In genomic region chr2:236802862-236803261, GRCh38 we compare ENCODE assay signal across 31 cellular contexts.
"Had no signal": no experiment of that assay in that cellular context is flagged by ENCODE, and none has a peak within 500 bp of the region (broad histone marks: within the 10 kb centered on the region; RNA-seq: fewer than 3 reads in every experiment).

No MANE protein-coding gene starts in this region.

- DNase-seq: activated B cell treated with CpG ODN at 0.5 μM for 24 hours; activated CD4-positive, alpha-beta memory T cell treated with anti-CD3 and anti-CD28 coated beads for 36 hours; activated CD4-positive, alpha-beta T cell treated with anti-CD3 and anti-CD28 coated beads for 4 hours; activated CD4-positive, alpha-beta T cell treated with anti-CD3 and anti-CD28 coated beads, Interleukin-2, amount 10 ng/mL, durations not matched to agents 24 days and 14 days; activated CD4-positive, alpha-beta T cell treated with anti-CD3 and anti-CD28 coated beads, Interleukin-2, amount 50 U/mL, for 1 hour; activated CD4-positive, alpha-beta T cell treated with anti-CD3 and anti-CD28 coated beads, Interleukin-2, amount 50 U/mL, for 4 hours; activated CD4-positive, CD25-positive, alpha-beta regulatory T cell treated with anti-CD3 and anti-CD28 coated beads, Interleukin-2, amount 50 U/mL, for 72 hours; activated CD8-positive, alpha-beta memory T cell treated with anti-CD3 and anti-CD28 coated beads, Interleukin-2, amount 50 U/mL, for 4 hours; activated CD8-positive, alpha-beta T cell treated with anti-CD3 and anti-CD28 coated beads for 36 hours; activated effector memory CD4-positive, alpha-beta T cell treated with anti-CD3 and anti-CD28 coated beads, Interleukin-2, amount 50 U/mL, for 16 hours; activated gamma-delta T cell treated with Interleukin-2 at 50 U/mL for 16 hours; activated naive CD4-positive, alpha-beta T cell; activated naive CD4-positive, alpha-beta T cell treated with anti-CD3 and anti-CD28 coated beads for 36 hours; activated naive CD4-positive, alpha-beta T cell treated with anti-CD3 and anti-CD28 coated beads, Interleukin-2, amount 50 U/mL, for 16 hours; activated naive CD8-positive, alpha-beta T cell treated with anti-CD3 and anti-CD28 coated beads, Interleukin-2, amount 10 ng/mL, durations not matched to agents 7 days and 5 days; activated naive CD8-positive, alpha-beta T cell treated with anti-CD3 and anti-CD28 coated beads, Interleukin-2, amount 50 U/mL, for 24 hours; activated T-cell treated with anti-CD3 and anti-CD28 coated beads for 4 hours; activated T-cell treated with anti-CD3 and anti-CD28 coated beads, Interleukin-2, amount 50 U/mL, for 1 hour; activated T-cell treated with anti-CD3 and anti-CD28 coated beads, Interleukin-2, amount 50 U/mL, for 4 hours; activated T-cell treated with anti-CD3 and anti-CD28 coated beads, Interleukin-2, amount 50 U/mL, for 72 hours; SW 1271; T-helper 1 cell; T-helper 2 cell; T-helper 9 cell had no signal

- H3K27ac ChIP-seq: ascending aorta, cardiac muscle cell, VCaP had no signal

- H3K9me3 ChIP-seq: ascending aorta had no signal

- ATAC-seq: activated CD8-positive, alpha-beta T cell treated with anti-CD3 and anti-CD28 coated beads for 36 hours; activated naive CD4-positive, alpha-beta T cell treated with anti-CD3 and anti-CD28 coated beads, Interleukin-2, amount 50 U/mL, for 72 hours; activated naive CD8-positive, alpha-beta T cell treated with anti-CD3 and anti-CD28 coated beads, Interleukin-2, amount 50 U/mL, for 24 hours; activated T-cell treated with anti-CD3 and anti-CD28 coated beads, Interleukin-2, amount 50 U/mL, for 4 hours; activated T-cell treated with anti-CD3 and anti-CD28 coated beads, Interleukin-2, amount 50 U/mL, for 72 hours; activated T-helper 17 cell treated with anti-CD3 and anti-CD28 coated beads, Interleukin-2, amount 50 U/mL, for 72 hours had no signal

- FAIRE-seq: bronchial epithelial cell, TTC549 had no signal

- H3K36me3 ChIP-seq: ascending aorta, cardiac muscle cell had no signal

- H3K27me3 ChIP-seq: ascending aorta, cardiac muscle cell had no signal

- H3K4me3 ChIP-seq: ascending aorta, cardiac muscle cell had no signal
